ENCODE assay signal across 1 cellular context in the genomic region with DNA sequence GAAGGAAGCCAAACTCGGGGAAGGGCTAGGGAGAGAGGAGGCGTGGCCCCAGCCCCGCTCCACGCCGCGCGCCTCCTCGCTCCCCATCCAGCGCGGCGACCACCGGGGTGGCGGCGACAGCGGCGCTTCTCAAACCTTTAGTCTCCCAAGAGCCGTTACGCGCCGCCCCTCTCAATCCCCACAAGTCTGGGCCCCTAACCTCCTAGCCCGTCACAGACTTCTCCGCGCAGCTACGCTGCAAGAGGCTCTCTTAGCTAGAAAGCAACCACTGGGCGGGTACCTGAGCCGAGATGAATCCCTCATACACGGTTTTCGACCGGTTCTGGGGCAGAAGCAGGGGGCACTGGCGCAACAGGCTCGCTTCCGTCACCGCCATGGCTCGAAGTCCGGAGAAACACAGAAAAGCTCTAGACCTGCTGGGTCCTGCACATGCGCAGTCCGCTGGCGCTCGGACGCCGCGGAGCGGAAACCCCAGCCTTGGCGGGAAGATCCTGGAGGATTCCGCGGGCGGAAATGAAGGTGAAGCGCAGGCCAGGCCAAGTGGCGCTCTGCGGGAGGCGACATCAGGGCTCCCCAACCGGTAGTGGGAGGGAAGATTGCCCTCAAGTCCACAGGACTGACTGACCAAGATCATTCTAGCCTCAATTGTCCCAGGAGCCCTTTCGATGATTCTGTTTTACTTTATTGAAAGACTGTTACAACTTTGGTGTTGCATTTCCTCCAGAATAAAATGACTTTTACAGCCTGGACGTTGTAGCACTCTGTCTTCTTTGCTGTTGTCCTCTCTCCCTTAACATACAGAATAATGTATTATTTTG.
A peak's percentile ranks its signal among the peaks of the same experiment; 100 is the strongest.
TF ChIP-seq lines count a peak whose summit lies in the region.

A gene (minus strand): TSS at position 388 of the 818 bp plus-strand sequence. CDS start 12 bp downstream, at position 376.

TF ChIP-seq in HepG2, 621 proteins besides CTCF, POLR2A, EP300 and RAD21 (continued from another document and continues in another):
- TF ChIP-seq, protein P1, sequence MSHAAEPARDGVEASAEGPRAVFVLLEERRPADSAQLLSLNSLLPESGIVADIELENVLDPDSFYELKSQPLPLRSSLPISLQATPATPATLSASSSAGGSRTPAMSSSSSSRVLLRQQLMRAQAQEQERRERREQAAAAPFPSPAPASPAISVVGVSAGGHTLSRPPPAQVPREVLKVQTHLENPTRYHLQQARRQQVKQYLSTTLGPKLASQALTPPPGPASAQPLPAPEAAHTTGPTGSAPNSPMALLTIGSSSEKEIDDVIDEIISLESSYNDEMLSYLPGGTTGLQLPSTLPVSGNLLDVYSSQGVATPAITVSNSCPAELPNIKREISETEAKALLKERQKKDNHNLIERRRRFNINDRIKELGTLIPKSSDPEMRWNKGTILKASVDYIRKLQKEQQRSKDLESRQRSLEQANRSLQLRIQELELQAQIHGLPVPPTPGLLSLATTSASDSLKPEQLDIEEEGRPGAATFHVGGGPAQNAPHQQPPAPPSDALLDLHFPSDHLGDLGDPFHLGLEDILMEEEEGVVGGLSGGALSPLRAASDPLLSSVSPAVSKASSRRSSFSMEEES (CRISPR knock-in tag; IDR thresholded peaks at IDR 0.05), result peak; percentile 83
- TF ChIP-seq ZNF3 (CRISPR knock-in tag; IDR thresholded peaks at IDR 0.05) (no peak; the same call in 1 of the 2 replicates), ZNF234 (CRISPR knock-in tag; conservative IDR thresholded peaks at IDR 0.05) (0 out of 2 replicates have a peak, but pooled peaks have one; percentile 89), ZNF20 (CRISPR knock-in tag; IDR thresholded peaks at IDR 0.05) (0 out of 2 replicates have a peak, but pooled peaks have one; percentile 66), TBX2 (CRISPR knock-in tag; IDR thresholded peaks at IDR 0.05; ENCODE audit: borderline replicate concordance) (peak; percentile 93; the same call in 1 of the 2 replicates), ZNF761 (CRISPR knock-in tag; conservative IDR thresholded peaks at IDR 0.05) (peak; percentile 96; the same call in 1 of the 2 replicates), TAF15 (IDR thresholded peaks at IDR 0.05; ENCODE audit: low read depth, low read length, poor library complexity, severe bottlenecking) (no peak), ZNF430 (CRISPR knock-in tag; IDR thresholded peaks at IDR 0.05) (peak; percentile 99), MEF2D (CRISPR knock-in tag; IDR thresholded peaks at IDR 0.05) (peak; percentile 95), ZNF24 (IDR thresholded peaks at IDR 0.05) (no peak), ZNF350 (CRISPR knock-in tag; IDR thresholded peaks at IDR 0.05; ENCODE audit: borderline replicate concordance, low read depth) (peak; percentile 96), ELF3 (CRISPR knock-in tag; IDR thresholded peaks at IDR 0.05) (peak; percentile 90), MXD4 (CRISPR knock-in tag; IDR thresholded peaks at IDR 0.05) (peak; percentile 90; the same call in 1 of the 2 replicates), ZNF343 (CRISPR knock-in tag; IDR thresholded peaks at IDR 0.05) (peak; percentile 96), MTF2 (CRISPR knock-in tag; IDR thresholded peaks at IDR 0.05; ENCODE audit: borderline replicate concordance) (peak; percentile 91; the same call in 1 of the 2 replicates), CEBPG (CRISPR knock-in tag; IDR thresholded peaks at IDR 0.05) (peak; percentile 71), MAZ (IDR thresholded peaks at IDR 0.05; ENCODE audit: borderline replicate concordance, low read depth, low read length) (peak; percentile 64; the same call in 1 of the 2 replicates), MAZ (CRISPR knock-in tag; IDR thresholded peaks at IDR 0.05; ENCODE audit: low read depth) (peak; percentile 91), ZNF883 (CRISPR knock-in tag; IDR thresholded peaks at IDR 0.05; ENCODE audit: not compliant biosample characterization) (peak; percentile 96), SOX6 (IDR thresholded peaks at IDR 0.05) (no peak), SOX6 (CRISPR knock-in tag; IDR thresholded peaks at IDR 0.05) (peak; percentile 82), ZNF432 (CRISPR knock-in tag; IDR thresholded peaks at IDR 0.05; ENCODE audit: borderline replicate concordance) (no peak), SPEN (CRISPR knock-in tag; IDR thresholded peaks at IDR 0.05; ENCODE audit: low read depth) (peak; percentile 94), TRIM24 (CRISPR knock-in tag; IDR thresholded peaks at IDR 0.05) (no peak), JUN (CRISPR knock-in tag; IDR thresholded peaks at IDR 0.05) (peak; percentile 90), BRCA1 (CRISPR knock-in tag; IDR thresholded peaks at IDR 0.05) (peak; percentile 90), CREM (IDR thresholded peaks at IDR 0.05) (peak; percentile 56; the same call in 1 of the 2 replicates), CREM (CRISPR knock-in tag; IDR thresholded peaks at IDR 0.05) (no peak), ZNF720 (CRISPR knock-in tag; IDR thresholded peaks at IDR 0.05) (no peak), MED13 (CRISPR knock-in tag; IDR thresholded peaks at IDR 0.05) (peak; percentile 87; the same call in 1 of the 2 replicates), RFX1 (IDR thresholded peaks at IDR 0.05) (no peak), NFIC (IDR thresholded peaks at IDR 0.05; ENCODE audit: low read length) (no peak), GATAD1 (CRISPR knock-in tag; IDR thresholded peaks at IDR 0.05) (peak; percentile 59; the same call in 1 of the 2 replicates), ZNF484 (CRISPR knock-in tag; IDR thresholded peaks at IDR 0.05; ENCODE audit: borderline replicate concordance, low read depth) (0 out of 2 replicates have a peak, but pooled peaks have one; percentile 76), STAG1 (CRISPR knock-in tag; IDR thresholded peaks at IDR 0.05) (no peak; the same call in 1 of the 2 replicates), ZNF451 (CRISPR knock-in tag; IDR thresholded peaks at IDR 0.05) (peak; percentile 97), SUZ12 (IDR thresholded peaks at IDR 0.05; ENCODE audit: low read depth, low read length) (no peak)
- TF ChIP-seq, protein P2, sequence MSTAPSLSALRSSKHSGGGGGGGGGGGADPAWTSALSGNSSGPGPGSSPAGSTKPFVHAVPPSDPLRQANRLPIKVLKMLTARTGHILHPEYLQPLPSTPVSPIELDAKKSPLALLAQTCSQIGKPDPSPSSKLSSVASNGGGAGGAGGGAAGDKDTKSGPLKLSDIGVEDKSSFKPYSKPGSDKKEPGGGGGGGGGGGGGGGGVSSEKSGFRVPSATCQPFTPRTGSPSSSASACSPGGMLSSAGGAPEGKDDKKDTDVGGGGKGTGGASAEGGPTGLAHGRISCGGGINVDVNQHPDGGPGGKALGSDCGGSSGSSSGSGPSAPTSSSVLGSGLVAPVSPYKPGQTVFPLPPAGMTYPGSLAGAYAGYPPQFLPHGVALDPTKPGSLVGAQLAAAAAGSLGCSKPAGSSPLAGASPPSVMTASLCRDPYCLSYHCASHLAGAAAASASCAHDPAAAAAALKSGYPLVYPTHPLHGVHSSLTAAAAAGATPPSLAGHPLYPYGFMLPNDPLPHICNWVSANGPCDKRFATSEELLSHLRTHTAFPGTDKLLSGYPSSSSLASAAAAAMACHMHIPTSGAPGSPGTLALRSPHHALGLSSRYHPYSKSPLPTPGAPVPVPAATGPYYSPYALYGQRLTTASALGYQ (CRISPR knock-in tag; IDR thresholded peaks at IDR 0.05), result peak; percentile 87; the same call in 1 of the 2 replicates
- TF ChIP-seq, protein P3, sequence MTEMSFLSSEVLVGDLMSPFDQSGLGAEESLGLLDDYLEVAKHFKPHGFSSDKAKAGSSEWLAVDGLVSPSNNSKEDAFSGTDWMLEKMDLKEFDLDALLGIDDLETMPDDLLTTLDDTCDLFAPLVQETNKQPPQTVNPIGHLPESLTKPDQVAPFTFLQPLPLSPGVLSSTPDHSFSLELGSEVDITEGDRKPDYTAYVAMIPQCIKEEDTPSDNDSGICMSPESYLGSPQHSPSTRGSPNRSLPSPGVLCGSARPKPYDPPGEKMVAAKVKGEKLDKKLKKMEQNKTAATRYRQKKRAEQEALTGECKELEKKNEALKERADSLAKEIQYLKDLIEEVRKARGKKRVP (CRISPR knock-in tag; IDR thresholded peaks at IDR 0.05), result peak in 1 of 2 experiments; percentile 77; a peak in 2 of 4 replicates
- TF ChIP-seq, protein P4, sequence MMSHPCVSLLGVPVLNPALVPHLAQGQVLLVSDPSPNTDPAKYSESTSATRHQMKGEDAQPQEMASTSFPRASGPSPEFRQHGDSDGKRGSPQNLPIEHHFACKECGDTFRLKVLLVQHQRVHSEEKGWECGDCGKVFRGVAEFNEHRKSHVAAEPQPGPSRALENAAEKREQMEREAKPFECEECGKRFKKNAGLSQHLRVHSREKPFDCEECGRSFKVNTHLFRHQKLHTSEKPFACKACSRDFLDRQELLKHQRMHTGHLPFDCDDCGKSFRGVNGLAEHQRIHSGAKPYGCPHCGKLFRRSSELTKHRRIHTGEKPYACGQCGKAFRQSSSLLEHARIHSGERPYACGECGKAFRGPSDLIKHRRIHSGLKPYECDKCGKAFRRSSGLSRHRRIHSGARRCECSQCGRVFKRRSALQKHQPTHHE (CRISPR knock-in tag; IDR thresholded peaks at IDR 0.05; ENCODE audit: borderline replicate concordance), result peak; percentile 93
- TF ChIP-seq, protein P5, sequence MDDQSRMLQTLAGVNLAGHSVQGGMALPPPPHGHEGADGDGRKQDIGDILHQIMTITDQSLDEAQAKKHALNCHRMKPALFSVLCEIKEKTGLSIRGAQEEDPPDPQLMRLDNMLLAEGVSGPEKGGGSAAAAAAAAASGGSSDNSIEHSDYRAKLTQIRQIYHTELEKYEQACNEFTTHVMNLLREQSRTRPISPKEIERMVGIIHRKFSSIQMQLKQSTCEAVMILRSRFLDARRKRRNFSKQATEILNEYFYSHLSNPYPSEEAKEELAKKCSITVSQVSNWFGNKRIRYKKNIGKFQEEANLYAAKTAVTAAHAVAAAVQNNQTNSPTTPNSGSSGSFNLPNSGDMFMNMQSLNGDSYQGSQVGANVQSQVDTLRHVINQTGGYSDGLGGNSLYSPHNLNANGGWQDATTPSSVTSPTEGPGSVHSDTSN (CRISPR knock-in tag; IDR thresholded peaks at IDR 0.05; ENCODE audit: borderline replicate concordance), result no peak
- TF ChIP-seq, protein P6, sequence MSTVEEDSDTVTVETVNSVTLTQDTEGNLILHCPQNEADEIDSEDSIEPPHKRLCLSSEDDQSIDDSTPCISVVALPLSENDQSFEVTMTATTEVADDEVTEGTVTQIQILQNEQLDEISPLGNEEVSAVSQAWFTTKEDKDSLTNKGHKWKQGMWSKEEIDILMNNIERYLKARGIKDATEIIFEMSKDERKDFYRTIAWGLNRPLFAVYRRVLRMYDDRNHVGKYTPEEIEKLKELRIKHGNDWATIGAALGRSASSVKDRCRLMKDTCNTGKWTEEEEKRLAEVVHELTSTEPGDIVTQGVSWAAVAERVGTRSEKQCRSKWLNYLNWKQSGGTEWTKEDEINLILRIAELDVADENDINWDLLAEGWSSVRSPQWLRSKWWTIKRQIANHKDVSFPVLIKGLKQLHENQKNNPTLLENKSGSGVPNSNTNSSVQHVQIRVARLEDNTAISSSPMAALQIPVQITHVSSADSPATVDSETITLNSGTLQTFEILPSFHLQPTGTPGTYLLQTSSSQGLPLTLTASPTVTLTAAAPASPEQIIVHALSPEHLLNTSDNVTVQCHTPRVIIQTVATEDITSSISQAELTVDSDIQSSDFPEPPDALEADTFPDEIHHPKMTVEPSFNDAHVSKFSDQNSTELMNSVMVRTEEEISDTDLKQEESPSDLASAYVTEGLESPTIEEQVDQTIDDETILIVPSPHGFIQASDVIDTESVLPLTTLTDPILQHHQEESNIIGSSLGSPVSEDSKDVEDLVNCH (CRISPR knock-in tag; IDR thresholded peaks at IDR 0.05), result peak; percentile 85; the same call in 1 of the 2 replicates
- TF ChIP-seq, protein P7, sequence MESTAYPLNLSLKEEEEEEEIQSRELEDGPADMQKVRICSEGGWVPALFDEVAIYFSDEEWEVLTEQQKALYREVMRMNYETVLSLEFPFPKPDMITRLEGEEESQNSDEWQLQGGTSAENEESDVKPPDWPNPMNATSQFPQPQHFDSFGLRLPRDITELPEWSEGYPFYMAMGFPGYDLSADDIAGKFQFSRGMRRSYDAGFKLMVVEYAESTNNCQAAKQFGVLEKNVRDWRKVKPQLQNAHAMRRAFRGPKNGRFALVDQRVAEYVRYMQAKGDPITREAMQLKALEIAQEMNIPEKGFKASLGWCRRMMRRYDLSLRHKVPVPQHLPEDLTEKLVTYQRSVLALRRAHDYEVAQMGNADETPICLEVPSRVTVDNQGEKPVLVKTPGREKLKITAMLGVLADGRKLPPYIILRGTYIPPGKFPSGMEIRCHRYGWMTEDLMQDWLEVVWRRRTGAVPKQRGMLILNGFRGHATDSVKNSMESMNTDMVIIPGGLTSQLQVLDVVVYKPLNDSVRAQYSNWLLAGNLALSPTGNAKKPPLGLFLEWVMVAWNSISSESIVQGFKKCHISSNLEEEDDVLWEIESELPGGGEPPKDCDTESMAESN (CRISPR knock-in tag; conservative IDR thresholded peaks at IDR 0.05), result peak; percentile 94
- TF ChIP-seq, protein P8, sequence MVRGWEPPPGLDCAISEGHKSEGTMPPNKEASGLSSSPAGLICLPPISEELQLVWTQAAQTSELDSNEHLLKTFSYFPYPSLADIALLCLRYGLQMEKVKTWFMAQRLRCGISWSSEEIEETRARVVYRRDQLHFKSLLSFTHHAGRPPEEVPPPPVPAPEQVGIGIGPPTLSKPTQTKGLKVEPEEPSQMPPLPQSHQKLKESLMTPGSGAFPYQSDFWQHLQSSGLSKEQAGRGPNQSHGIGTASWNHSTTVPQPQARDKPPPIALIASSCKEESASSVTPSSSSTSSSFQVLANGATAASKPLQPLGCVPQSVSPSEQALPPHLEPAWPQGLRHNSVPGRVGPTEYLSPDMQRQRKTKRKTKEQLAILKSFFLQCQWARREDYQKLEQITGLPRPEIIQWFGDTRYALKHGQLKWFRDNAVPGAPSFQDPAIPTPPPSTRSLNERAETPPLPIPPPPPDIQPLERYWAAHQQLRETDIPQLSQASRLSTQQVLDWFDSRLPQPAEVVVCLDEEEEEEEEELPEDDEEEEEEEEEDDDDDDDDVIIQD (CRISPR knock-in tag; IDR thresholded peaks at IDR 0.05; ENCODE audit: low read depth), result peak; percentile 77; the same call in 1 of the 2 replicates
- TF ChIP-seq, protein P9, sequence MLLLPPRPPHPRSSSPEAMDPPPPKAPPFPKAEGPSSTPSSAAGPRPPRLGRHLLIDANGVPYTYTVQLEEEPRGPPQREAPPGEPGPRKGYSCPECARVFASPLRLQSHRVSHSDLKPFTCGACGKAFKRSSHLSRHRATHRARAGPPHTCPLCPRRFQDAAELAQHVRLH (CRISPR knock-in tag; IDR thresholded peaks at IDR 0.05; ENCODE audit: borderline replicate concordance, low read depth), result peak; percentile 98
- TF ChIP-seq, protein P10, sequence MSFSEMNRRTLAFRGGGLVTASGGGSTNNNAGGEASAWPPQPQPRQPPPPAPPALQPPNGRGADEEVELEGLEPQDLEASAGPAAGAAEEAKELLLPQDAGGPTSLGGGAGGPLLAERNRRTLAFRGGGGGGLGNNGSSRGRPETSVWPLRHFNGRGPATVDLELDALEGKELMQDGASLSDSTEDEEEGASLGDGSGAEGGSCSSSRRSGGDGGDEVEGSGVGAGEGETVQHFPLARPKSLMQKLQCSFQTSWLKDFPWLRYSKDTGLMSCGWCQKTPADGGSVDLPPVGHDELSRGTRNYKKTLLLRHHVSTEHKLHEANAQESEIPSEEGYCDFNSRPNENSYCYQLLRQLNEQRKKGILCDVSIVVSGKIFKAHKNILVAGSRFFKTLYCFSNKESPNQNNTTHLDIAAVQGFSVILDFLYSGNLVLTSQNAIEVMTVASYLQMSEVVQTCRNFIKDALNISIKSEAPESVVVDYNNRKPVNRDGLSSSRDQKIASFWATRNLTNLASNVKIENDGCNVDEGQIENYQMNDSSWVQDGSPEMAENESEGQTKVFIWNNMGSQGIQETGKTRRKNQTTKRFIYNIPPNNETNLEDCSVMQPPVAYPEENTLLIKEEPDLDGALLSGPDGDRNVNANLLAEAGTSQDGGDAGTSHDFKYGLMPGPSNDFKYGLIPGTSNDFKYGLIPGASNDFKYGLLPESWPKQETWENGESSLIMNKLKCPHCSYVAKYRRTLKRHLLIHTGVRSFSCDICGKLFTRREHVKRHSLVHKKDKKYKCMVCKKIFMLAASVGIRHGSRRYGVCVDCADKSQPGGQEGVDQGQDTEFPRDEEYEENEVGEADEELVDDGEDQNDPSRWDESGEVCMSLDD (CRISPR knock-in tag; IDR thresholded peaks at IDR 0.05; ENCODE audit: borderline replicate concordance), result 0 out of 2 replicates have a peak, but pooled peaks have one; percentile 47
